ENCODE assay signal across 1 cellular context in the genomic region with DNA sequence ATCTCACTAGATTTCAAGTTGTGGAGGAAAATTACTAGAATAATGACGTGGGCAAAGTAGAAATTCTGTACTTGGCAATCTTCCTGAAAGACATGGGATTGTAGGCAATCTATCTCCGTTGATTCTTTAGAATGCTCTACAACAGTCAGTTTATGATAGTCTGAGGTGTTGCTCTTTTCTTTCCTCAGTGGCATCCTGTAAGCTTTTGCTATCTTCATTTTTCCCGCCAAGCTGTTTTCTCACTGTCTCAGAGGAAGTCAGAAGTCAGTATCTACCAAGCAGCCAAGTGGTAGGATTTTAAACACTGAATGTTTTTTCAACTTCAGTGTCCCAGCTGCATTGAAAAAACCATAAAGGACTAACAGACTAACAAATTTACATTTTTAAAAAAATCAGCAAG.
TF ChIP-seq lines count a peak whose summit lies in the region.

No MANE protein-coding gene starts in this region.

TF ChIP-seq in HCT116, 20 proteins besides CTCF, POLR2A, EP300 and RAD21 (continued from another document):
- TF ChIP-seq, protein P1, sequence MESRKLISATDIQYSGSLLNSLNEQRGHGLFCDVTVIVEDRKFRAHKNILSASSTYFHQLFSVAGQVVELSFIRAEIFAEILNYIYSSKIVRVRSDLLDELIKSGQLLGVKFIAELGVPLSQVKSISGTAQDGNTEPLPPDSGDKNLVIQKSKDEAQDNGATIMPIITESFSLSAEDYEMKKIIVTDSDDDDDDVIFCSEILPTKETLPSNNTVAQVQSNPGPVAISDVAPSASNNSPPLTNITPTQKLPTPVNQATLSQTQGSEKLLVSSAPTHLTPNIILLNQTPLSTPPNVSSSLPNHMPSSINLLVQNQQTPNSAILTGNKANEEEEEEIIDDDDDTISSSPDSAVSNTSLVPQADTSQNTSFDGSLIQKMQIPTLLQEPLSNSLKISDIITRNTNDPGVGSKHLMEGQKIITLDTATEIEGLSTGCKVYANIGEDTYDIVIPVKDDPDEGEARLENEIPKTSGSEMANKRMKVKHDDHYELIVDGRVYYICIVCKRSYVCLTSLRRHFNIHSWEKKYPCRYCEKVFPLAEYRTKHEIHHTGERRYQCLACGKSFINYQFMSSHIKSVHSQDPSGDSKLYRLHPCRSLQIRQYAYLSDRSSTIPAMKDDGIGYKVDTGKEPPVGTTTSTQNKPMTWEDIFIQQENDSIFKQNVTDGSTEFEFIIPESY (IDR thresholded peaks at IDR 0.05; ENCODE audit: extremely low read depth, insufficient replicate concordance, low read length) = no peak
- TF ChIP-seq ELF1 (IDR thresholded peaks at IDR 0.05; ENCODE audit: borderline replicate concordance, low read depth) (no peak), ZNF274 (IDR thresholded peaks at IDR 0.05; ENCODE audit: low read depth, low read length) (no peak)
